19 cellular contexts compared by ENCODE assay signal in genomic region chr16:28477311-28477920, GRCh38. TPM values are rescaled to one million over a fixed set of nuclear protein-coding genes. Genes with fewer than 3 reads are reported as not detected.
A peak's percentile ranks its signal among the peaks of the same experiment; 100 is the strongest.
DNase-seq lines count a peak whose midpoint lies in the region; ATAC-seq, FAIRE-seq and TF ChIP-seq lines count a peak whose summit lies in the region.
"Had no signal": no experiment of that assay in that cellular context is flagged by ENCODE, and none has a peak within 500 bp of the region (broad histone marks: within the 10 kb centered on the region; RNA-seq: fewer than 3 reads in every experiment).

No MANE protein-coding gene starts in this region.

- H3K36me3 Mint-ChIP-seq in activated T-helper 17 cell treated with anti-CD3 and anti-CD28 coated beads, Interleukin-2, amount 50 U/mL, for 72 hours (ENCODE audit: low read depth) = peaks cover 89% of the 10 kb centered on the region

- no peak for ATAC-seq in Right ventricle myocardium inferior
- no peak for ATAC-seq in heart right ventricle
- no peak for ATAC-seq in activated T-helper 17 cell treated with anti-CD3 and anti-CD28 coated beads, Interleukin-2, amount 50 U/mL, for 72 hours (replicated peaks)
- no peak for ATAC-seq in GM18517 (IDR thresholded peaks at IDR 0.05; ENCODE audit: unreplicated experiment)

- H3K4me3 Mint-ChIP-seq in activated T-helper 17 cell treated with anti-CD3 and anti-CD28 coated beads, Interleukin-2, amount 50 U/mL, for 72 hours = no peak overlapping the region
- H3K4me3 Mint-ChIP-seq: H9 had no signal

- no peak overlapping the region for H3K4me2 ChIP-seq in osteoblast (ENCODE audit: insufficient read depth, low read length)

- H3K36me3 ChIP-seq in heart right ventricle (peaks cover 0 to 92% (median 38%) of the 10 kb centered on the region in 9 donors), osteoblast (ENCODE audit: insufficient read depth, low read length) (no peaks in the 10 kb centered on the region)

- no peaks in the 10 kb centered on the region for H3K4me1 ChIP-seq in heart right ventricle
- no peaks in the 10 kb centered on the region for H3K4me1 ChIP-seq in osteoblast (ENCODE audit: insufficient read depth, low read length)

- no peaks in the 10 kb centered on the region for H4K20me1 ChIP-seq in osteoblast (ENCODE audit: insufficient read depth, low read length)

- no peak for FAIRE-seq in RCC 7860 (lab: Jason Lieb, UNC)

- H3K27me3 Mint-ChIP-seq in activated T-helper 17 cell treated with anti-CD3 and anti-CD28 coated beads, Interleukin-2, amount 50 U/mL, for 72 hours = no peaks in the 10 kb centered on the region

- TF ChIP-seq CTCF in heart right ventricle (IDR thresholded peaks at IDR 0.05) = no peak
- no peak for TF ChIP-seq CTCF in osteoblast (IDR thresholded peaks at IDR 0.05; ENCODE audit: extremely low read depth, low read depth, low read length)

- no peaks in the 10 kb centered on the region for H3K9me3 ChIP-seq in heart right ventricle
- no peaks in the 10 kb centered on the region for H3K9me3 ChIP-seq in osteoblast (ENCODE audit: low read depth, low read length)
- H3K9me3 ChIP-seq: MG63, Peyer's patch had no signal

- H3K27ac ChIP-seq in heart right ventricle (no peak overlapping the region), osteoblast (ENCODE audit: low read depth, low read length) (no peak overlapping the region)
- H3K27ac ChIP-seq: C4-2B, Peyer's patch had no signal

- H3K27me3 ChIP-seq in heart right ventricle (no peaks in the 10 kb centered on the region), osteoblast (ENCODE audit: insufficient read depth, low read length) (no peaks in the 10 kb centered on the region)
- H3K27me3 ChIP-seq: MG63, Peyer's patch had no signal

- no peaks in the 10 kb centered on the region for H3K79me2 ChIP-seq in osteoblast (ENCODE audit: insufficient read depth, low read length)

- peaks cover 12% of the 10 kb centered on the region for H3K4me1 Mint-ChIP-seq in activated T-helper 17 cell treated with anti-CD3 and anti-CD28 coated beads, Interleukin-2, amount 50 U/mL, for 72 hours
- H3K4me1 Mint-ChIP-seq: H9 had no signal

- WGBS in heart right ventricle, 2 donors = 91 to 93% methylated on average over 14 of the region's 14 CpGs

- H2AFZ ChIP-seq in osteoblast (ENCODE audit: low read length) = no peak overlapping the region

- no peaks in the 10 kb centered on the region for H3K9me3 Mint-ChIP-seq in activated T-helper 17 cell treated with anti-CD3 and anti-CD28 coated beads, Interleukin-2, amount 50 U/mL, for 72 hours
- H3K9me3 Mint-ChIP-seq: H9 had no signal

- no peak overlapping the region for H3K4me3 ChIP-seq in heart right ventricle
- no peak overlapping the region for H3K4me3 ChIP-seq in osteoblast (ENCODE audit: insufficient read depth, low read length)
- H3K4me3 ChIP-seq: MG63, Peyer's patch had no signal

- peak overlapping the region; percentile 54 for H3K27ac Mint-ChIP-seq in activated T-helper 17 cell treated with anti-CD3 and anti-CD28 coated beads, Interleukin-2, amount 50 U/mL, for 72 hours

- DNase-seq in Right ventricle myocardium inferior (ENCODE audit: missing footprints) (peak; percentile 40), heart right ventricle (no peak), osteoblast (ENCODE audit: insufficient read length, low spot score, missing footprints) (peak; percentile 13), RCC 7860 (ENCODE audit: low spot score) (no peak), NCI-H524 (lab: John Stamatoyannopoulos, UW) (no peak)
- DNase-seq: EL, H9, IMR-90, Karpas-422, MG63, NCI-H1092, NCI-H146, NCI-H2081 treated with DMSO at 0.1 percent for 48 hours, NCI-H510A treated with DMSO at 0.1 percent for 48 hours, Peyer's patch, SHP77 treated with DMSO at 0.1 percent for 48 hours had no signal

- intact Hi-C loops in Right ventricle myocardium inferior (cut with DNase I) (no loop called here), heart right ventricle (cut with DNase I) (no loop called here)

RNA-seq across cellular contexts. Expression of gene NPIPB7, which starts 5.3 kb away (rescaled TPM):
- total RNA-seq in Right ventricle myocardium inferior = not detected
- total RNA-seq in heart right ventricle = not detected
- polyA plus RNA-seq in heart right ventricle = not detected
- total RNA-seq in activated T-helper 17 cell treated with anti-CD3 and anti-CD28 coated beads, Interleukin-2, amount 50 U/mL, for 72 hours = not detected
- not detected in 2 replicates for total RNA-seq in osteoblast
- total RNA-seq: IMR-90, Peyer's patch had no signal

RNA-seq across cellular contexts. Expression of gene CLN3, which starts 14.5 kb away (rescaled TPM):
- 14.8 TPM for total RNA-seq in Right ventricle myocardium inferior
- 10 to 100 TPM in 7 of 10 donors, 1 to 10 TPM in 3; 6.5 to 17.6 (median 10.8) TPM for total RNA-seq in heart right ventricle
- 10 to 100 TPM; 10.2 to 21.2 TPM for polyA plus RNA-seq in heart right ventricle
- total RNA-seq in activated T-helper 17 cell treated with anti-CD3 and anti-CD28 coated beads, Interleukin-2, amount 50 U/mL, for 72 hours = 10 to 100 TPM; 34.6 to 47.7 TPM
- 27.9 and 28.0 TPM in 2 replicates for total RNA-seq in osteoblast

RNA-seq across cellular contexts. Expression of gene APOBR, which starts 17.0 kb away (rescaled TPM):
- total RNA-seq in Right ventricle myocardium inferior = 0.51 TPM
- 1 to 10 TPM in 1 of 10 donors, under 1 TPM in 9; 0.15 to 2.3 (median 0.56) TPM for total RNA-seq in heart right ventricle
- under 1 TPM; 0.51 to 0.94 TPM for polyA plus RNA-seq in heart right ventricle
- total RNA-seq in activated T-helper 17 cell treated with anti-CD3 and anti-CD28 coated beads, Interleukin-2, amount 50 U/mL, for 72 hours = 1 to 10 TPM; 4.2 to 4.3 TPM
- under 0.01 TPM in 1 of 2 replicates, not detected in the other for total RNA-seq in osteoblast
- total RNA-seq: H9, IMR-90 had no signal
- polyA plus RNA-seq: IMR-90 had no signal

RNA-seq across cellular contexts. Expression of gene IL27, which starts 29.2 kb away (rescaled TPM):
- not detected for total RNA-seq in Right ventricle myocardium inferior
- total RNA-seq in heart right ventricle = under 1 TPM in 1 of 10 donors, not detected in 9; 0.49 TPM
- polyA plus RNA-seq in heart right ventricle = under 1 TPM in 1 of 2 donors, not detected in 1; 0.04 TPM
- not detected for total RNA-seq in activated T-helper 17 cell treated with anti-CD3 and anti-CD28 coated beads, Interleukin-2, amount 50 U/mL, for 72 hours
- not detected in 2 replicates for total RNA-seq in osteoblast
- total RNA-seq: H9, IMR-90, Peyer's patch had no signal
- polyA plus RNA-seq: IMR-90 had no signal

Comparison
In these comparisons a context has a peak if more than half of its experiments do, and no peak if none do; other contexts are left out.
1. DNase-seq: peak in Right ventricle myocardium inferior (single experiment) and osteoblast (single experiment); none in heart right ventricle (0 of 2), RCC 7860 (single experiment) and NCI-H524 (0 of 2).